In the genomic region with DNA sequence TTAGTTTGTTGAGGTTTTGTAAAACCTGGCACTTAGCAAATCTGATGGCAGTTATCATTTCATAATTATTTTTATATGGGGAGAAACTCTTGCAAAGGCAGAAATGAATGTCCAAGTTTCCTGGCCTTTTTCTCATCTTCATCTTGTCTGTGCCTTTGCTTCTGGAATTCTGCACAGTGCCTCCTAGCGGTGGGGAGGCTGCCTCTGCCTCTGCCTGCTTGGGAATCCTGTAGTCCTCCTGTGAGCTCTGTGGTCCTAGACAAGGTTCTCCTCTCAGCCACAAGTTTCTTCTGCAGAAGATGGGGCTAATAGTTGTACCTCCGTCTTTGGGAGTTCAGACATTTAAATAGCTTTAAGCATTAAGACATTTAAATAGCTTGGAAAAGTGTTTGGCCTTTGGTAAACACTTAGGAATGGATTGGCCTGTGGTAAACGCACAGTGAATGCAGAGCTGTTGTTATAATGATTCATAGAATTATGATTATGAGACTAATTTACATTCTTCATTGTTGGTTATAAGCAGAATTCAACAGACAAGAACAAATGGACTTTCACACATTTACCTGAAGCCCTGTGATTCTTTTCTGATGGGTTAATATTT, we compare ENCODE assay signal across 10 cellular contexts.
DNase-seq lines count a peak whose midpoint lies in the region; TF ChIP-seq lines count a peak whose summit lies in the region.
"Had no signal": no experiment of that assay in that cellular context is flagged by ENCODE, and none has a peak within 500 bp of the region (broad histone marks: within the 10 kb centered on the region; RNA-seq: fewer than 3 reads in every experiment).

No MANE protein-coding gene starts in this region.

- CTCF ChIA-PET in activated naive CD4-positive, alpha-beta T cell treated with anti-CD3 and anti-CD28 coated beads for 36 hours (lab: Charles Lee) = interaction anchor here (0.6 to 3.2 kb wide), 2 partner anchors 29 to 60 kb away, joined by 3 to 8 read pairs; no protein-coding TSS in a partner anchor

- H3K9me3 ChIP-seq in prostate gland = no peaks in the 10 kb centered on the region

- DNase-seq in GM06990 (ENCODE audit: extremely low read depth, insufficient read length) (no peak), M059J (ENCODE audit: low read depth) (peak; percentile 25), cerebellar cortex (ENCODE audit: low spot score) (peak; percentile 19), NCI-H1417 (lab: John Stamatoyannopoulos, UW) (no peak), prostate gland (ENCODE audit: low spot score) (no peak), GOT3 (lab: John Stamatoyannopoulos, UW) (no peak)
- DNase-seq in activated naive CD4-positive, alpha-beta T cell treated with anti-CD3 and anti-CD28 coated beads for 36 hours = no peak
- DNase-seq: activated CD8-positive, alpha-beta T cell treated with anti-CD3 and anti-CD28 coated beads for 36 hours; MV-4-11 had no signal

- WGBS in prostate gland = 62% methylated on average over 3 of the region's 3 CpGs

- intact Hi-C loops in prostate gland (cut with DNase I) = no loop called here
- intact Hi-C loops in activated naive CD4-positive, alpha-beta T cell treated with anti-CD3 and anti-CD28 coated beads for 36 hours (cut with micrococcal nuclease) = loop anchor here (2.0 kb wide), 1 partner anchor 723 kb away; no protein-coding TSS in a partner anchor

- H3K36me3 ChIP-seq in GM06990 (ENCODE audit: control insufficient read depth, insufficient read depth, low read length) (peaks cover 13% of the 10 kb centered on the region), prostate gland (peaks cover 0 to under 1% of the 10 kb centered on the region in 2 donors)

- H3K27me3 ChIP-seq in GM06990 (replicated peaks; ENCODE audit: control insufficient read depth, insufficient read depth, low read length) (no peaks in the 10 kb centered on the region), prostate gland (replicated peaks; ENCODE audit: insufficient read depth) (no peaks in the 10 kb centered on the region)

- H3K27me3 Mint-ChIP-seq in nephron (ENCODE audit: low read depth) = no peaks in the 10 kb centered on the region
- no peaks in the 10 kb centered on the region for H3K27me3 Mint-ChIP-seq in activated naive CD4-positive, alpha-beta T cell treated with anti-CD3 and anti-CD28 coated beads for 36 hours (ENCODE audit: low read depth)
- H3K27me3 Mint-ChIP-seq: activated CD8-positive, alpha-beta T cell treated with anti-CD3 and anti-CD28 coated beads for 36 hours had no signal

- H3K4me1 ChIP-seq in prostate gland (replicated peaks) = no peaks in the 10 kb centered on the region

- no peak for TF ChIP-seq POLR2A in prostate gland (IDR thresholded peaks at IDR 0.05)

- no peaks in the 10 kb centered on the region for H3K9me3 Mint-ChIP-seq in nephron
- no peaks in the 10 kb centered on the region for H3K9me3 Mint-ChIP-seq in activated naive CD4-positive, alpha-beta T cell treated with anti-CD3 and anti-CD28 coated beads for 36 hours
- H3K9me3 Mint-ChIP-seq: activated CD8-positive, alpha-beta T cell treated with anti-CD3 and anti-CD28 coated beads for 36 hours had no signal

- H3K4me3 ChIP-seq in GM06990 (replicated peaks; ENCODE audit: low read depth, low read length) = no peak overlapping the region
- H3K4me3 ChIP-seq in prostate gland = no peak overlapping the region

- peaks cover 7% of the 10 kb centered on the region for H3K4me1 Mint-ChIP-seq in nephron
- H3K4me1 Mint-ChIP-seq in activated naive CD4-positive, alpha-beta T cell treated with anti-CD3 and anti-CD28 coated beads for 36 hours (ENCODE audit: low read depth) = peaks cover 11% of the 10 kb centered on the region

- H3K27ac Mint-ChIP-seq in nephron = no peak overlapping the region
- H3K27ac Mint-ChIP-seq in activated naive CD4-positive, alpha-beta T cell treated with anti-CD3 and anti-CD28 coated beads for 36 hours = no peak overlapping the region
- H3K27ac Mint-ChIP-seq: activated CD8-positive, alpha-beta T cell treated with anti-CD3 and anti-CD28 coated beads for 36 hours had no signal

- H3K4me3 Mint-ChIP-seq in nephron = no peak overlapping the region
- H3K4me3 Mint-ChIP-seq in activated naive CD4-positive, alpha-beta T cell treated with anti-CD3 and anti-CD28 coated beads for 36 hours = no peak overlapping the region
- H3K4me3 Mint-ChIP-seq: activated CD8-positive, alpha-beta T cell treated with anti-CD3 and anti-CD28 coated beads for 36 hours had no signal

- peaks cover 64% of the 10 kb centered on the region for H3K36me3 Mint-ChIP-seq in nephron (ENCODE audit: low read depth)
- H3K36me3 Mint-ChIP-seq in activated naive CD4-positive, alpha-beta T cell treated with anti-CD3 and anti-CD28 coated beads for 36 hours (ENCODE audit: low read depth) = peaks cover 44% of the 10 kb centered on the region

- H3K27ac ChIP-seq in prostate gland = no peak overlapping the region

- TF ChIP-seq CTCF in GM06990 (IDR thresholded peaks at IDR 0.05; ENCODE audit: insufficient read depth, low read length, poor library complexity, severe bottlenecking) = peak; percentile 65
- TF ChIP-seq CTCF in nephron (IDR thresholded peaks at IDR 0.05; ENCODE audit: unreplicated experiment in 3 of 3) = peak; percentile 25 to 40 (median 35)
- TF ChIP-seq CTCF in prostate gland (IDR thresholded peaks at IDR 0.05) = peak in 1 of 4 experiments; percentile 13

Comparison
In these comparisons a context has a peak if more than half of its experiments do, and no peak if none do; other contexts are left out.
1. DNase-seq: peak in M059J (single experiment) and cerebellar cortex (single experiment); none in GM06990 (single experiment), NCI-H1417 (0 of 3), prostate gland (single experiment), activated naive CD4-positive, alpha-beta T cell treated with anti-CD3 and anti-CD28 coated beads for 36 hours (single experiment) and GOT3 (single experiment).